In the genomic region with DNA sequence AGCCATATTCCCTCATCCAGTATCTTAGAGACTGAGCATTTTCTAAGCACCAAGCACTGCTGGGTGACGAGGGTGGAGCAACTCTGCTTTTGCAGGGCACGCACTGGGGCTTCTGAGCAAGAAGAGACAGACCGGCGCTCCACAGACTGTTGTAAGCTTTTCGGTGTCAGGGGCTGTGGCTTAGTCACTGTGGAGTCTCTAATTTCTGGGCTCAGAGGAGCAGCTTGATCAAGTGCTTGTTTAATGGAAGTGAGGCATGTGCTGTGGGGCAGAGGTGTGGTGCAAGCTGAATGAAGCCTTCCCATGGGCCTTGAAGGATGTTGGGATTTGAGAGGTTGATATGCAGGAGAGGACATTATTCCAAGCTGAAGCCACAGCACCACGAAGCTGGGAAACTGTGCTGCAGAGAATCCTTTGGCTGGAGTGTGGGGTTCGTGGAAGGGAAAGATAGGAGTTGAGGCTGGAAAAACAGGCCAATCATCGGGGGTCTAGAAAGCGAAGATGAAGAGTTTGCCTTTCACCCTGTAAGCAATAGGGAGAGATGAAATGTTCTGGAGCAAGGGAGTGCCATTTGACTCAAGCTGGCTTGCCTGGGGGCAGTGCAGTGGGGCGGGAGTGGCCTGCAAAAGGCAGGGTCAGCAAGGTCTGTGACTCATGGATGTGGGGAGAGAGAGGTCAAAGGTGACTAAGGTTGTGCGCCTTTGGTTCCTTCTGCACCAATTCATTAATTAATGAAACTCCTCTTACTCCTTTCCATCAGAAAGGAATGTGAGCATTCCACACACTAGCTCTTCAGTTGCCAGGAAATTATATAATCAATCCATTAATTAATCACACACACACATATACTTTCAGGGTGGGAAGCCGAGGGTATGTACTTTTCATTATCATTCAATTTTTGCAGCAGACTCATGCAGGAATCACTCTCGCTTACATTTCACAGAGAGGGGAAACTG, we compare ENCODE assay signal across 14 cellular contexts.
DNase-seq lines count a peak whose midpoint lies in the region; ATAC-seq, FAIRE-seq and TF ChIP-seq lines count a peak whose summit lies in the region.
"Had no signal": no experiment of that assay in that cellular context is flagged by ENCODE, and none has a peak within 500 bp of the region (broad histone marks: within the 10 kb centered on the region; RNA-seq: fewer than 3 reads in every experiment).

No MANE protein-coding gene starts in this region.

- H3K27ac ChIP-seq in H9 (ENCODE audit: insufficient read length, low read depth, low read length) (no peak overlapping the region), coronary artery (no peak overlapping the region), small intestine (ENCODE audit: low read depth in 1 of 2, low read length in 1 of 2) (no peak overlapping the region), brain microvascular endothelial cell (no peak overlapping the region), SJCRH30 (no peak overlapping the region)

- H3K23me2 ChIP-seq in H9 (ENCODE audit: insufficient read length, low read depth, low read length, poor library complexity, severe bottlenecking) = no peaks in the 10 kb centered on the region

- H3K79me2 ChIP-seq in H9 (ENCODE audit: insufficient read depth, low read length) = no peaks in the 10 kb centered on the region

- H3K27me3 ChIP-seq in H9 (ENCODE audit: insufficient read depth, low read length) = no peaks in the 10 kb centered on the region
- peaks cover 0 to 2% of the 10 kb centered on the region in 2 donors for H3K27me3 ChIP-seq in small intestine (ENCODE audit: control insufficient read depth in 2 of 2, insufficient read depth in 2 of 2, low read length in 2 of 2)
- H3K27me3 ChIP-seq in brain microvascular endothelial cell (replicated peaks) = no peaks in the 10 kb centered on the region
- H3K27me3 ChIP-seq in SJCRH30 = no peaks in the 10 kb centered on the region

- H3K9me3 ChIP-seq in H9 (ENCODE audit: control insufficient read depth, low read depth, low read length) = no peaks in the 10 kb centered on the region
- no peaks in the 10 kb centered on the region for H3K9me3 ChIP-seq in small intestine (ENCODE audit: control insufficient read depth, low read depth)
- H3K9me3 ChIP-seq in SJCRH30 (replicated peaks) = no peaks in the 10 kb centered on the region

- H4K8ac ChIP-seq in H9 (replicated peaks; ENCODE audit: insufficient read length, low read depth, low read length) = no peak overlapping the region

- H3K4me3 ChIP-seq in coronary artery (no peak overlapping the region), small intestine (ENCODE audit: low read depth in 1 of 2, low read length in 2 of 2) (no peak overlapping the region), brain microvascular endothelial cell (ENCODE audit: low read depth, low read length) (no peak overlapping the region), SJCRH30 (no peak overlapping the region)

- H2AK5ac ChIP-seq in H9 (ENCODE audit: insufficient read length, low read length) = no peak overlapping the region

- no peak overlapping the region for H2BK20ac ChIP-seq in H9 (ENCODE audit: low read depth, low read length, poor library complexity, severe bottlenecking)

- no peaks in the 10 kb centered on the region for H3K79me1 ChIP-seq in H9 (ENCODE audit: insufficient read depth, low read depth, low read length, poor library complexity, severe bottlenecking)

- no peak overlapping the region for H3K4me2 ChIP-seq in H9 (ENCODE audit: insufficient read depth, insufficient read length, low read length)

- H4K91ac ChIP-seq in H9 (ENCODE audit: insufficient read length, low read depth, low read length) = no peak overlapping the region

- H3K4me1 ChIP-seq in H9 (ENCODE audit: insufficient read depth, low read length) (peaks cover 7% of the 10 kb centered on the region), small intestine (ENCODE audit: control insufficient read depth in 2 of 2, insufficient read depth in 1 of 2, low read depth in 1 of 2, low read length in 1 of 2) (no peaks in the 10 kb centered on the region), SJCRH30 (no peaks in the 10 kb centered on the region)

- in situ Hi-C loops in brain microvascular endothelial cell (cut with HindIII; ENCODE audit: low pct_ligation_motif_present, low sequenced_read_pairs) = no loop called here

- FAIRE-seq in small intestine (lab: Jason Lieb, UNC) = no peak

- no peaks in the 10 kb centered on the region; a peak in 1 of 5 replicates for H3K9me3 Mint-ChIP-seq in H9
- peaks cover 3% of the 10 kb centered on the region for H3K9me3 Mint-ChIP-seq in activated T-helper 17 cell treated with anti-CD3 and anti-CD28 coated beads, Interleukin-2, amount 50 U/mL, for 72 hours

- no peak overlapping the region for H2BK5ac ChIP-seq in H9 (ENCODE audit: insufficient read length, low read length)

- H2BK15ac ChIP-seq in H9 (ENCODE audit: low read depth, low read length) = no peak overlapping the region

- no peak overlapping the region for H3K4ac ChIP-seq in H9 (ENCODE audit: low read depth, low read length)

- no peak overlapping the region for H3K14ac ChIP-seq in H9 (ENCODE audit: insufficient read depth, low read length)

- H3K27me3 Mint-ChIP-seq in H9 (ENCODE audit: low read depth) = peaks cover 2% of the 10 kb centered on the region; the same call in 1 of the 2 replicates
- no peaks in the 10 kb centered on the region for H3K27me3 Mint-ChIP-seq in activated T-helper 17 cell treated with anti-CD3 and anti-CD28 coated beads, Interleukin-2, amount 50 U/mL, for 72 hours
- H3K27me3 Mint-ChIP-seq: CD4-positive, CD25-positive, alpha-beta regulatory T cell had no signal

- no peak overlapping the region for H3K9ac ChIP-seq in H9 (ENCODE audit: extremely low read depth, insufficient read length, low read length)

- H3T11ph ChIP-seq in H9 (ENCODE audit: low read length) = no peak overlapping the region

- H3K36me3 ChIP-seq in small intestine (ENCODE audit: control insufficient read depth in 2 of 2, insufficient read depth in 2 of 2, low read length in 2 of 2) (no peaks in the 10 kb centered on the region), brain microvascular endothelial cell (replicated peaks) (no peaks in the 10 kb centered on the region), SJCRH30 (no peaks in the 10 kb centered on the region)

- no peak overlapping the region for H3K56ac ChIP-seq in H9 (ENCODE audit: insufficient read length, low read depth, low read length)

- H3K4me3 Mint-ChIP-seq in H9 = no peak overlapping the region
- no peak overlapping the region for H3K4me3 Mint-ChIP-seq in activated T-helper 17 cell treated with anti-CD3 and anti-CD28 coated beads, Interleukin-2, amount 50 U/mL, for 72 hours
- H3K4me3 Mint-ChIP-seq: CD4-positive, CD25-positive, alpha-beta regulatory T cell had no signal

- H2BK120ac ChIP-seq in H9 (ENCODE audit: low read depth, low read length, poor library complexity, severe bottlenecking) = no peak overlapping the region

- no peaks in the 10 kb centered on the region for H4K20me1 ChIP-seq in H9 (ENCODE audit: control insufficient read depth, insufficient read depth, insufficient read length)

- TF ChIP-seq CTCF in H9 (conservative IDR thresholded peaks at IDR 0.05) (no peak), coronary artery (IDR thresholded peaks at IDR 0.05) (no peak), brain microvascular endothelial cell (IDR thresholded peaks at IDR 0.05; ENCODE audit: low read depth, low read length, missing control alignments) (no peak)

- no peak overlapping the region for H3K23ac ChIP-seq in H9 (ENCODE audit: insufficient read length, low read depth, low read length)

- H3K4me1 Mint-ChIP-seq in H9 = peaks cover 46 to 47% of the 10 kb centered on the region in 2 experiments
- H3K4me1 Mint-ChIP-seq in activated T-helper 17 cell treated with anti-CD3 and anti-CD28 coated beads, Interleukin-2, amount 50 U/mL, for 72 hours = no peaks in the 10 kb centered on the region

- no peak overlapping the region for H2AFZ ChIP-seq in H9 (ENCODE audit: low read length)

- DNase-seq in H9 = no peak
- peak; percentile 58 for DNase-seq in coronary artery (ENCODE audit: low spot score)
- DNase-seq in mucosa of gallbladder (ENCODE audit: low spot score) = peak; percentile 6
- DNase-seq in small intestine = peak; percentile 24
- no peak for DNase-seq in brain microvascular endothelial cell
- DNase-seq in SJCRH30 = no peak
- DNase-seq: CD4-positive, CD25-positive, alpha-beta regulatory T cell; DMS53; KBM-7; NCI-H1417 treated with DMSO at 0.1 percent for 48 hours; NCI-H2029; NCI-H510A; NCI-H774 had no signal

- H3K18ac ChIP-seq in H9 (ENCODE audit: insufficient read length, low read depth, low read length) = no peak overlapping the region

- H3K27ac Mint-ChIP-seq in H9 = peak overlapping the region in 2 of 3 experiments; percentile 5 to 20; a peak in 2 of 7 replicates
- no peak overlapping the region for H3K27ac Mint-ChIP-seq in activated T-helper 17 cell treated with anti-CD3 and anti-CD28 coated beads, Interleukin-2, amount 50 U/mL, for 72 hours
- H3K27ac Mint-ChIP-seq: CD4-positive, CD25-positive, alpha-beta regulatory T cell had no signal

- H4K5ac ChIP-seq in H9 (ENCODE audit: insufficient read length, low read depth, low read length) = no peak overlapping the region

- WGBS in H9 (ENCODE audit: extremely low coverage, insufficient read length, low lambda C conversion rate) = no CpG with 5 or more reads among the region's 13 CpGs
- WGBS in small intestine, 3 donors = 85 to 90% (median 87%) methylated on average over 13 of the region's 13 CpGs

- no peak for ATAC-seq in activated T-helper 17 cell treated with anti-CD3 and anti-CD28 coated beads, Interleukin-2, amount 50 U/mL, for 72 hours (replicated peaks)

- H2BK12ac ChIP-seq in H9 (ENCODE audit: insufficient read length, low read depth, low read length) = no peak overlapping the region

- H3K36me3 Mint-ChIP-seq in H9 (ENCODE audit: insufficient read depth in 1 of 3, low read depth in 3 of 3) = peaks cover 0 to 2% (median 0%) of the 10 kb centered on the region in 3 experiments; a peak in 2 of 7 replicates
- no peaks in the 10 kb centered on the region for H3K36me3 Mint-ChIP-seq in activated T-helper 17 cell treated with anti-CD3 and anti-CD28 coated beads, Interleukin-2, amount 50 U/mL, for 72 hours (ENCODE audit: low read depth)
- H3K36me3 Mint-ChIP-seq: CD4-positive, CD25-positive, alpha-beta regulatory T cell had no signal

Comparison
In these comparisons a context has a peak if more than half of its experiments do, and no peak if none do; other contexts are left out.
1. DNase-seq: peak in coronary artery (single experiment), mucosa of gallbladder (single experiment) and small intestine (single experiment); none in H9 (single experiment), brain microvascular endothelial cell (single experiment) and SJCRH30 (0 of 2).